19 cellular contexts compared by ENCODE assay signal in genomic region chr20:57705103-57705899, GRCh38. TPM values are rescaled to one million over a fixed set of nuclear protein-coding genes. Genes with fewer than 3 reads are reported as not detected.
DNase-seq lines count a peak whose midpoint lies in the region; ATAC-seq and TF ChIP-seq lines count a peak whose summit lies in the region.
"Had no signal": no experiment of that assay in that cellular context is flagged by ENCODE, and none has a peak within 500 bp of the region (broad histone marks: within the 10 kb centered on the region; RNA-seq: fewer than 3 reads in every experiment).

No MANE protein-coding gene starts in this region.

- H3K4me1 Mint-ChIP-seq in chondrocyte (ENCODE audit: low read depth) (peaks cover 70% of the 10 kb centered on the region), nephron (peaks cover 67% of the 10 kb centered on the region), HFFc6 (ENCODE audit: low read depth) (peaks cover 8% of the 10 kb centered on the region)
- H3K4me1 Mint-ChIP-seq in CD8-positive, alpha-beta T cell (ENCODE audit: low read depth), result peaks cover 23% of the 10 kb centered on the region

- H3K4me3 Mint-ChIP-seq in chondrocyte (ENCODE audit: unreplicated experiment) (peak overlapping the region; percentile 99), nephron (peak overlapping the region; percentile 46 to 98 (median 96)), HFFc6 (no peak overlapping the region)
- no peak overlapping the region for H3K4me3 Mint-ChIP-seq in CD8-positive, alpha-beta T cell
- H3K4me3 Mint-ChIP-seq: GM23338; stimulated activated naive CD8-positive, alpha-beta T cell treated with anti-CD3 and anti-CD28 coated beads, Interleukin-15, Interleukin-2, amounts not matched to agents 100 ng/mL and 50 ng/mL, for 24 hours had no signal

- no peaks in the 10 kb centered on the region for H3K9me3 Mint-ChIP-seq in chondrocyte (ENCODE audit: low read depth)
- no peaks in the 10 kb centered on the region for H3K9me3 Mint-ChIP-seq in nephron
- H3K9me3 Mint-ChIP-seq in HFFc6, result no peaks in the 10 kb centered on the region
- H3K9me3 Mint-ChIP-seq in CD8-positive, alpha-beta T cell, result no peaks in the 10 kb centered on the region
- H3K9me3 Mint-ChIP-seq: GM23338; stimulated activated naive CD8-positive, alpha-beta T cell treated with anti-CD3 and anti-CD28 coated beads, Interleukin-15, Interleukin-2, amounts not matched to agents 100 ng/mL and 50 ng/mL, for 24 hours had no signal

- H3K27ac ChIP-seq in 22Rv1, result peak overlapping the region; percentile 93
- H3K27ac ChIP-seq in effector memory CD4-positive, alpha-beta T cell (ENCODE audit: insufficient read depth, low read length, poor library complexity, severe bottlenecking), result no peak overlapping the region
- H3K27ac ChIP-seq in CD8-positive, alpha-beta T cell (ENCODE audit: low read depth, low read length), result no peak overlapping the region
- H3K27ac ChIP-seq: HL-60, psoas muscle had no signal

- CTCF ChIA-PET in CD8-positive, alpha-beta T cell (lab: Charles Lee), result no interaction called here

- no peak overlapping the region for H3K4me3 ChIP-seq in effector memory CD4-positive, alpha-beta T cell (ENCODE audit: insufficient read depth, low read depth, low read length, poor library complexity, severe bottlenecking)
- no peak overlapping the region for H3K4me3 ChIP-seq in CD8-positive, alpha-beta T cell (ENCODE audit: low read depth, low read length)
- H3K4me3 ChIP-seq: GM12878, GM23338, psoas muscle had no signal

- no peaks in the 10 kb centered on the region for H3K9me3 ChIP-seq in effector memory CD4-positive, alpha-beta T cell (ENCODE audit: control insufficient read depth, low read length)
- no peaks in the 10 kb centered on the region for H3K9me3 ChIP-seq in CD8-positive, alpha-beta T cell (ENCODE audit: low read length)
- H3K9me3 ChIP-seq: psoas muscle had no signal

- peak; percentile 21 for DNase-seq in NCI-H69 (lab: John Stamatoyannopoulos, UW)
- DNase-seq in chondrocyte (ENCODE audit: low spot score), result no peak
- DNase-seq in effector memory CD4-positive, alpha-beta T cell, result no peak
- DNase-seq in HFFc6, result no peak
- DNase-seq in CD8-positive, alpha-beta T cell, result no peak
- DNase-seq: KBM-7, NCI-H1105 treated with DMSO at 0.1 percent for 48 hours, NCI-H226, SHP77 treated with DMSO at 0.1 percent for 48 hours had no signal

- H3K36me3 ChIP-seq in effector memory CD4-positive, alpha-beta T cell (ENCODE audit: control insufficient read depth, insufficient read depth, low read length), result no peaks in the 10 kb centered on the region
- no peaks in the 10 kb centered on the region for H3K36me3 ChIP-seq in CD8-positive, alpha-beta T cell (ENCODE audit: insufficient read depth, low read length)

- TF ChIP-seq CTCF in 22Rv1 (IDR thresholded peaks at IDR 0.05), result no peak
- no peak for TF ChIP-seq CTCF in chondrocyte (IDR thresholded peaks at IDR 0.05)
- no peak for TF ChIP-seq CTCF in nephron (IDR thresholded peaks at IDR 0.05; ENCODE audit: unreplicated experiment in 3 of 3)
- no peak for TF ChIP-seq CTCF in HFFc6 (IDR thresholded peaks at IDR 0.05)
- TF ChIP-seq CTCF in CD8-positive, alpha-beta T cell (IDR thresholded peaks at IDR 0.05), result no peak

- H3K27ac Mint-ChIP-seq in chondrocyte (ENCODE audit: unreplicated experiment), result peak overlapping the region; percentile 69
- peak overlapping the region in 2 of 3 experiments; percentile 61 to 69 for H3K27ac Mint-ChIP-seq in nephron
- no peak overlapping the region for H3K27ac Mint-ChIP-seq in HFFc6
- H3K27ac Mint-ChIP-seq in CD8-positive, alpha-beta T cell, result no peak overlapping the region
- H3K27ac Mint-ChIP-seq: GM23338; stimulated activated naive CD8-positive, alpha-beta T cell treated with anti-CD3 and anti-CD28 coated beads, Interleukin-15, Interleukin-2, amounts not matched to agents 100 ng/mL and 50 ng/mL, for 24 hours had no signal

- no peaks in the 10 kb centered on the region for H3K27me3 ChIP-seq in effector memory CD4-positive, alpha-beta T cell (replicated peaks; ENCODE audit: control insufficient read depth, insufficient read depth, low read length, poor library complexity, severe bottlenecking)
- H3K27me3 ChIP-seq in CD8-positive, alpha-beta T cell (ENCODE audit: insufficient read depth, low read length), result no peaks in the 10 kb centered on the region

- peaks cover 5% of the 10 kb centered on the region for H3K4me1 ChIP-seq in effector memory CD4-positive, alpha-beta T cell (ENCODE audit: control insufficient read depth, insufficient read depth, low read length, poor library complexity, severe bottlenecking)
- H3K4me1 ChIP-seq in CD8-positive, alpha-beta T cell (ENCODE audit: insufficient read depth, low read length), result peaks cover 12% of the 10 kb centered on the region

- no peak for ATAC-seq in GM18519 (IDR thresholded peaks at IDR 0.05; ENCODE audit: low FRiP score, unreplicated experiment)
- ATAC-seq in CD8-positive, alpha-beta T cell, result no peak
- ATAC-seq: activated CD4-positive, CD25-positive, alpha-beta regulatory T cell treated with anti-CD3 and anti-CD28 coated beads, Interleukin-2, amount 50 U/mL, for 24 hours; GM12878; GM23338; left lobe of liver; psoas muscle had no signal

- H3K27me3 Mint-ChIP-seq in chondrocyte (ENCODE audit: low read depth), result no peaks in the 10 kb centered on the region
- H3K27me3 Mint-ChIP-seq in nephron (ENCODE audit: low read depth), result peaks cover 8% of the 10 kb centered on the region
- H3K27me3 Mint-ChIP-seq in HFFc6 (ENCODE audit: insufficient read depth), result peaks cover 17% of the 10 kb centered on the region
- no peaks in the 10 kb centered on the region for H3K27me3 Mint-ChIP-seq in CD8-positive, alpha-beta T cell (ENCODE audit: low read depth)

- H3K36me3 Mint-ChIP-seq in chondrocyte (ENCODE audit: low read depth), result peaks cover 10% of the 10 kb centered on the region
- H3K36me3 Mint-ChIP-seq in nephron (ENCODE audit: low read depth), result no peaks in the 10 kb centered on the region
- H3K36me3 Mint-ChIP-seq in HFFc6 (ENCODE audit: low read depth), result no peaks in the 10 kb centered on the region
- peaks cover 7% of the 10 kb centered on the region for H3K36me3 Mint-ChIP-seq in CD8-positive, alpha-beta T cell

- intact Hi-C loops in CD8-positive, alpha-beta T cell (cut with DNase I, micrococcal nuclease), result loop anchor here in 1 of 2 experiments (5.0 kb wide), 1 partner anchor 522 kb away; the partner anchor contains the start of gene ANKRD60

- POLR2A ChIA-PET in CD8-positive, alpha-beta T cell (lab: Charles Lee), result no interaction called here

RNA-seq across cellular contexts. Expression of gene PMEPA1, which starts 4.5 kb away (rescaled TPM):
- 151 to 298 TPM (median 163 TPM) in 3 replicates for total RNA-seq in chondrocyte
- total RNA-seq in HFFc6 (2021; fragmentation: NEBNext Ultra II Directional; extraction: Animal tissue kit (Norgen Biotek cat#: 25700)), result 1 to 10 TPM; 4.7 to 8.0 (median 5.3) TPM
- 10 to 100 TPM; 22.2 to 22.4 TPM for total RNA-seq in CD8-positive, alpha-beta T cell

Comparison
In these comparisons a context has a peak if more than half of its experiments do, and no peak if none do; other contexts are left out.
1. H3K27ac Mint-ChIP-seq: peak in chondrocyte (single experiment) and nephron (2 of 3); none in HFFc6 (single experiment) and CD8-positive, alpha-beta T cell (single experiment).
2. H3K4me3 Mint-ChIP-seq: peak in chondrocyte (single experiment) and nephron (3 of 3); none in HFFc6 (single experiment) and CD8-positive, alpha-beta T cell (single experiment).